Comparison of ENCODE assay signal across 9 cellular contexts in the genomic region with DNA sequence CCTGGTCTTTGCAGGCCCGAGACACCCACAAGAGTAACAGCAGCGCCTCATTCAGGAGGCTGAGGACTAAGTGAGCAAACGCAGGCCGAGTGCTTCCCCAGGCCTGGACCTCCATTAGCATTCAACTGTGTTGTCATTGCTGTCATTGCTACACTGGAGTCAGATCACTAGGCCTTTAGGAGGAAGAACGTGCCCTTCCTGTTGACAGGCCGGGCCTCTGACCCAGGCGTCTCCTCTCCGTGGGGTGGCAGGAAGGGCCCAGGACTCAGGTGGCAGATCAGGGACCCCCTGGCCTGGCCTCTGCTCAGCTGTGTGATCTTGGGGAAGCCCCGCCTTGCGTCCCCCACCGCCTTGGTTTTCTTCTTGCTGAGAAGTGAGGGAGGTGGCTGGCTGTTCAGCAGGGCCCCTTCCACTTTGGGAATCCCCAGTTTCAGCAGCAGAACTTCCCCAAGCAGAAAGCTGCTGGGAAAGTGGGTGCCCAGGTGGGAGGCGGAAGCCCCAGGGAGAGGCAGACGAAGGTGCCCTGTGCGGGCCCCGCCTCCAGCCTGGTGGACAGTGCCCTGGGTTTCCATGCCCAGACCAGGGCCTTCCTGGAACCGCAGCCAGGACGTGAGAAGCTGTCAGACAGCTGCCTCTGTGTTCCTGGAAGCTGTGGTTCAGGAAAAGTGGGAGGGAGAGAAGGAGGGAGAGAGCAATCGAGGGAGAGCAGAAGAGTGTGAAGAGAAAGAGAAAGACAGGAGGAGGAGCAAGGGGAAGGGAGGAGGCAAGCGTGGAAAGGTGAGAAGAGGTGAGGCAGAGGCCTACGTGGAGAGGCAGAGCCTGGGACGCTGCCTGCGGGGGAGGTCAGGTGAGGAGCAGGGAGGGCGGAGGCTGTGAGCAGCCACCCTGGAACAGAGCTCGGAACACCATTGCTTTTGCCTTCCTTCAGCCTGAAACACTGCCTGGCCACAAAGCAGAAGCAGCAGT. TPM values are rescaled to one million over a fixed set of nuclear protein-coding genes. Genes with fewer than 3 reads are reported as not detected.
DNase-seq lines count a peak whose midpoint lies in the region; ATAC-seq, FAIRE-seq and TF ChIP-seq lines count a peak whose summit lies in the region.
"Had no signal": no experiment of that assay in that cellular context is flagged by ENCODE, and none has a peak within 500 bp of the region (broad histone marks: within the 10 kb centered on the region; RNA-seq: fewer than 3 reads in every experiment).

No MANE protein-coding gene starts in this region.

- no peak for FAIRE-seq in D721Med (lab: Jason Lieb, UNC)

- intact Hi-C loops in activated T-helper 1 cell treated with anti-CD3 and anti-CD28 coated beads, Interleukin-12 subunit alpha, Interleukin-12 subunit beta, Interleukin-2, Interleukin-4 antibody, amounts not matched to agents 30 ng/mL and 10 ng/mL and 1 ng/mL, durations not matched to agents 14 hours and 24 hours and 36 hours (cut with micrococcal nuclease), result loop anchor here (1.0 to 2.0 kb wide), 5 partner anchors 9 to 119 kb away; a partner anchor contains a TSS
- intact Hi-C loops in testis (cut with DNase I; ENCODE audit: low total_unique reads), result no loop called here

- H3K36me3 ChIP-seq in testis (ENCODE audit: low read depth, missing control alignments), result no peaks in the 10 kb centered on the region

- WGBS in testis, 2 donors, result 62 to 69% methylated on average over 13 to 24 of the region's 24 CpGs

- peak; percentile 61 for TF ChIP-seq RAD21 in Ishikawa (IDR thresholded peaks at IDR 0.05; ENCODE audit: low read depth)

- no peak for TF ChIP-seq CTCF in testis (IDR thresholded peaks at IDR 0.05)
- TF ChIP-seq CTCF in D721Med (IDR thresholded peaks at IDR 0.05; ENCODE audit: insufficient read depth, missing control alignments), result no peak

- H3K27me3 Mint-ChIP-seq in activated T-helper 1 cell treated with anti-CD3 and anti-CD28 coated beads, Interleukin-12 subunit alpha, Interleukin-12 subunit beta, Interleukin-2, Interleukin-4 antibody, amounts not matched to agents 30 ng/mL and 10 ng/mL and 1 ng/mL, durations not matched to agents 14 hours and 24 hours and 36 hours (ENCODE audit: insufficient read depth), result peaks cover 2% of the 10 kb centered on the region

- H3K4me3 Mint-ChIP-seq in activated T-helper 1 cell treated with anti-CD3 and anti-CD28 coated beads, Interleukin-12 subunit alpha, Interleukin-12 subunit beta, Interleukin-2, Interleukin-4 antibody, amounts not matched to agents 30 ng/mL and 10 ng/mL and 1 ng/mL, durations not matched to agents 14 hours and 24 hours and 36 hours, result peak overlapping the region; percentile 75

- H3K4me3 ChIP-seq in testis, result no peak overlapping the region

- DNase-seq in activated T-helper 1 cell treated with anti-CD3 and anti-CD28 coated beads, Interleukin-12 subunit alpha, Interleukin-12 subunit beta, Interleukin-2, Interleukin-4 antibody, amounts not matched to agents 30 ng/mL and 10 ng/mL and 1 ng/mL, durations not matched to agents 14 hours and 24 hours and 36 hours (ENCODE audit: low spot score), result peak; percentile 49
- DNase-seq in left lobe of liver (ENCODE audit: low spot score), result no peak
- DNase-seq in testis, result no peak
- no peak for DNase-seq in G401 (ENCODE audit: low spot score)
- DNase-seq in D721Med (ENCODE audit: insufficient read length, low spot score), result no peak
- no peak for DNase-seq in NCI-H1436 (lab: John Stamatoyannopoulos, UW)

- no peak for TF ChIP-seq EP300 in Ishikawa (IDR thresholded peaks at IDR 0.05; ENCODE audit: borderline replicate concordance)

- no peak for TF ChIP-seq POLR2A in testis (IDR thresholded peaks at IDR 0.05)

- H3K9me3 ChIP-seq in testis, result no peaks in the 10 kb centered on the region

- ATAC-seq in GM19452 (IDR thresholded peaks at IDR 0.05; ENCODE audit: unreplicated experiment) (peak; percentile 56), left lobe of liver (peak; percentile 45)

- H3K27me3 ChIP-seq in testis, result no peaks in the 10 kb centered on the region

- H3K4me1 ChIP-seq in testis, result peaks cover 27% of the 10 kb centered on the region

- peaks cover 1% of the 10 kb centered on the region for H3K36me3 Mint-ChIP-seq in activated T-helper 1 cell treated with anti-CD3 and anti-CD28 coated beads, Interleukin-12 subunit alpha, Interleukin-12 subunit beta, Interleukin-2, Interleukin-4 antibody, amounts not matched to agents 30 ng/mL and 10 ng/mL and 1 ng/mL, durations not matched to agents 14 hours and 24 hours and 36 hours (ENCODE audit: low read depth)

- H3K27ac ChIP-seq in testis, result peak overlapping the region; percentile 19 to 26

- H3K9me3 Mint-ChIP-seq in activated T-helper 1 cell treated with anti-CD3 and anti-CD28 coated beads, Interleukin-12 subunit alpha, Interleukin-12 subunit beta, Interleukin-2, Interleukin-4 antibody, amounts not matched to agents 30 ng/mL and 10 ng/mL and 1 ng/mL, durations not matched to agents 14 hours and 24 hours and 36 hours, result no peaks in the 10 kb centered on the region

- in situ Hi-C loops in G401 (cut with HindIII; ENCODE audit: low sequenced_read_pairs), result no loop called here

- peaks cover 44% of the 10 kb centered on the region for H3K4me1 Mint-ChIP-seq in activated T-helper 1 cell treated with anti-CD3 and anti-CD28 coated beads, Interleukin-12 subunit alpha, Interleukin-12 subunit beta, Interleukin-2, Interleukin-4 antibody, amounts not matched to agents 30 ng/mL and 10 ng/mL and 1 ng/mL, durations not matched to agents 14 hours and 24 hours and 36 hours (ENCODE audit: low read depth)

- peak overlapping the region; percentile 98 for H3K27ac Mint-ChIP-seq in activated T-helper 1 cell treated with anti-CD3 and anti-CD28 coated beads, Interleukin-12 subunit alpha, Interleukin-12 subunit beta, Interleukin-2, Interleukin-4 antibody, amounts not matched to agents 30 ng/mL and 10 ng/mL and 1 ng/mL, durations not matched to agents 14 hours and 24 hours and 36 hours

TF ChIP-seq in Ishikawa, 13 proteins besides CTCF, POLR2A, EP300 and RAD21:
- TF ChIP-seq FOXM1 (IDR thresholded peaks at IDR 0.05; ENCODE audit: borderline replicate concordance, low read depth) (no peak), TEAD4 (IDR thresholded peaks at IDR 0.05) (no peak), TAF1 (IDR thresholded peaks at IDR 0.05; ENCODE audit: low read depth) (no peak)
- TF ChIP-seq, protein P1, sequence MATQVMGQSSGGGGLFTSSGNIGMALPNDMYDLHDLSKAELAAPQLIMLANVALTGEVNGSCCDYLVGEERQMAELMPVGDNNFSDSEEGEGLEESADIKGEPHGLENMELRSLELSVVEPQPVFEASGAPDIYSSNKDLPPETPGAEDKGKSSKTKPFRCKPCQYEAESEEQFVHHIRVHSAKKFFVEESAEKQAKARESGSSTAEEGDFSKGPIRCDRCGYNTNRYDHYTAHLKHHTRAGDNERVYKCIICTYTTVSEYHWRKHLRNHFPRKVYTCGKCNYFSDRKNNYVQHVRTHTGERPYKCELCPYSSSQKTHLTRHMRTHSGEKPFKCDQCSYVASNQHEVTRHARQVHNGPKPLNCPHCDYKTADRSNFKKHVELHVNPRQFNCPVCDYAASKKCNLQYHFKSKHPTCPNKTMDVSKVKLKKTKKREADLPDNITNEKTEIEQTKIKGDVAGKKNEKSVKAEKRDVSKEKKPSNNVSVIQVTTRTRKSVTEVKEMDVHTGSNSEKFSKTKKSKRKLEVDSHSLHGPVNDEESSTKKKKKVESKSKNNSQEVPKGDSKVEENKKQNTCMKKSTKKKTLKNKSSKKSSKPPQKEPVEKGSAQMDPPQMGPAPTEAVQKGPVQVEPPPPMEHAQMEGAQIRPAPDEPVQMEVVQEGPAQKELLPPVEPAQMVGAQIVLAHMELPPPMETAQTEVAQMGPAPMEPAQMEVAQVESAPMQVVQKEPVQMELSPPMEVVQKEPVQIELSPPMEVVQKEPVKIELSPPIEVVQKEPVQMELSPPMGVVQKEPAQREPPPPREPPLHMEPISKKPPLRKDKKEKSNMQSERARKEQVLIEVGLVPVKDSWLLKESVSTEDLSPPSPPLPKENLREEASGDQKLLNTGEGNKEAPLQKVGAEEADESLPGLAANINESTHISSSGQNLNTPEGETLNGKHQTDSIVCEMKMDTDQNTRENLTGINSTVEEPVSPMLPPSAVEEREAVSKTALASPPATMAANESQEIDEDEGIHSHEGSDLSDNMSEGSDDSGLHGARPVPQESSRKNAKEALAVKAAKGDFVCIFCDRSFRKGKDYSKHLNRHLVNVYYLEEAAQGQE (IDR thresholded peaks at IDR 0.05; ENCODE audit: low read depth), result no peak

RNA-seq across cellular contexts. Expression of a gene that starts 18.9 kb away (rescaled TPM):
- 0.36 TPM in 1 of 2 replicates, not detected in the other for total RNA-seq in activated T-helper 1 cell treated with anti-CD3 and anti-CD28 coated beads, Interleukin-12 subunit alpha, Interleukin-12 subunit beta, Interleukin-2, Interleukin-4 antibody, amounts not matched to agents 30 ng/mL and 10 ng/mL and 1 ng/mL, durations not matched to agents 14 hours and 24 hours and 36 hours
- total RNA-seq in left lobe of liver, result 1.3 TPM
- total RNA-seq in testis, result 10 to 100 TPM; 12.7 to 55.0 TPM
- polyA plus RNA-seq in testis (ENCODE audit: insufficient read depth, low read depth, low replicate concordance), result 112 TPM
- total RNA-seq in G401 (2014; rRNA removed; shearing (Covaris generic)), result not detected in 2 replicates
- total RNA-seq: RPMI7951 had no signal

RNA-seq across cellular contexts. Expression of a gene that starts 24.0 kb away (rescaled TPM):
- total RNA-seq in activated T-helper 1 cell treated with anti-CD3 and anti-CD28 coated beads, Interleukin-12 subunit alpha, Interleukin-12 subunit beta, Interleukin-2, Interleukin-4 antibody, amounts not matched to agents 30 ng/mL and 10 ng/mL and 1 ng/mL, durations not matched to agents 14 hours and 24 hours and 36 hours, result not detected in 2 replicates
- total RNA-seq in left lobe of liver, result 20.0 TPM
- 10 to 100 TPM; 27.2 to 35.1 TPM for total RNA-seq in testis
- 60.6 TPM for polyA plus RNA-seq in testis (ENCODE audit: insufficient read depth, low read depth, low replicate concordance)
- total RNA-seq in G401 (2014; rRNA removed; shearing (Covaris generic)), result not detected in 2 replicates
- total RNA-seq: RPMI7951 had no signal

Comparison
In these comparisons a context has a peak if more than half of its experiments do, and no peak if none do; other contexts are left out.
1. RNA of a gene that starts 24.0 kb away (total RNA-seq): 27.2 to 35.1 TPM in testis and 20.0 TPM in left lobe of liver (single experiment); not detected in activated T-helper 1 cell treated with anti-CD3 and anti-CD28 coated beads, Interleukin-12 subunit alpha, Interleukin-12 subunit beta, Interleukin-2, Interleukin-4 antibody, amounts not matched to agents 30 ng/mL and 10 ng/mL and 1 ng/mL, durations not matched to agents 14 hours and 24 hours and 36 hours and not detected in G401; every median in the first group is over 10 times any median in the second.